ENCODE assay signal across 9 cellular contexts in the genomic region with DNA sequence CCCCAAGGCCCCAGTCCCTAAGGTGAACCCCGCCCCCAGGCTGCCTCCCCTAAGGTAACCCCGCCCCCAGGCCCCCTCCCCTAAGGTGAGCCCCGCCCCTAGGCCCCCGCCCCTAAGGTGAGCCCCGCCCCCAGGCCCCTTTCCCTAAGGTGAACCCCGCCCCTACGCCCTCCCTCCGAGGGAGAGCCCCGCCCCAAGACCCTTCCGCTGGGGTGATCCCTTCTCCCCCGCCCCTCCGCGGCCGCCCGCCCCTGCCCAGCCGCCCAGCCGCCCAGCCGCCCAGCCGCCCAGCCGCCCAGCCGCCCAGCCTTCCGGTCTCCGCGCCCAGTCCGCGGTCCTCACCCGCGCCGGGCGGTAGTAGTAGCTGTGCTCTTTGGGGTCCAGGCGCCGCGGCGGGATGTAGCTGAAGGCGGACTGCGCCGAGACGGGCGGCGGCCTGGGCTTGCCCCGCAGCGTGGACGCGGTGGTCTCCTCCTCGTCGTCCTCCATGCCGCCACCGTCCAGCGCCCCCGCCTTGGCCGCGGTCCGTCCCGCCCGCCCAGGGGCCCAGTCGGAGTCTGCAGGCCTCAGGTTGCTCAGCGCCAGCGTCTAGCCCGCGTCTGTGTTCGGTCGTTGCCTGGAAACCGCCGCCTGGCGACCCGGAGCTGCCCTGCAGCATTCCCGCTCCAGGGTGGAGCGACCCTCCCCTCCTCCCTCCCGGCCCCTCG. TPM values are rescaled to one million over a fixed set of nuclear protein-coding genes. Genes with fewer than 3 reads are reported as not detected.
DNase-seq lines count a peak whose midpoint lies in the region; ATAC-seq and TF ChIP-seq lines count a peak whose summit lies in the region.
"Had no signal": no experiment of that assay in that cellular context is flagged by ENCODE, and none has a peak within 500 bp of the region (broad histone marks: within the 10 kb centered on the region; RNA-seq: fewer than 3 reads in every experiment).

A gene with protein sequence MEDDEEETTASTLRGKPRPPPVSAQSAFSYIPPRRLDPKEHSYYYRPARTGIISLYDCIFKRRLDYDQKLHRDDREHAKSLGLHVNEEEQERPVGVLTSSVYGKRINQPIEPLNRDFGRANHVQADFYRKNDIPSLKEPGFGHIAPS (minus strand): TSS at position 601 of the 707 bp plus-strand sequence. CDS start 112 bp downstream, at position 489.

- no peaks in the 10 kb centered on the region for H3K27me3 ChIP-seq in CD8-positive, alpha-beta T cell (ENCODE audit: insufficient read depth, low read length)
- H3K27me3 ChIP-seq in MM.1S (replicated peaks; ENCODE audit: insufficient read depth, low read length) (no peaks in the 10 kb centered on the region), cardiac muscle cell (no peaks in the 10 kb centered on the region), trophoblast cell (ENCODE audit: insufficient read depth, low read length) (no peaks in the 10 kb centered on the region)

- no peaks in the 10 kb centered on the region for H3K79me2 ChIP-seq in MM.1S (ENCODE audit: low read length)
- no peaks in the 10 kb centered on the region for H3K79me2 ChIP-seq in trophoblast cell (ENCODE audit: control insufficient read depth, insufficient read depth, low read length, poor library complexity)

- no peak for TF ChIP-seq CTCF in CD8-positive, alpha-beta T cell (IDR thresholded peaks at IDR 0.05)
- no peak for TF ChIP-seq CTCF in MM.1S (IDR thresholded peaks at IDR 0.05; ENCODE audit: low read length)
- TF ChIP-seq CTCF in cardiac muscle cell (IDR thresholded peaks at IDR 0.05; ENCODE audit: low read depth, low read length): peak; percentile 56

- H3K9me3 ChIP-seq in CD8-positive, alpha-beta T cell (ENCODE audit: low read length): no peaks in the 10 kb centered on the region
- no peaks in the 10 kb centered on the region for H3K9me3 ChIP-seq in MM.1S (replicated peaks; ENCODE audit: insufficient read depth, low read length)
- no peaks in the 10 kb centered on the region for H3K9me3 ChIP-seq in cardiac muscle cell (ENCODE audit: low read depth)
- peaks cover 5% of the 10 kb centered on the region for H3K9me3 ChIP-seq in trophoblast cell (ENCODE audit: insufficient read depth, low read depth, low read length)

- peak within 1 kb of the TSS; percentile 46 for H3K4me3 ChIP-seq in CD8-positive, alpha-beta T cell (ENCODE audit: low read depth, low read length)
- H3K4me3 ChIP-seq in MM.1S (ENCODE audit: low read length) (no peak within 1 kb of the TSS; the same call in 1 of the 2 replicates), cardiac muscle cell (peak within 1 kb of the TSS; percentile 72), trophoblast cell (ENCODE audit: low read depth, low read length) (peak within 1 kb of the TSS; percentile 90)

- H4K91ac ChIP-seq in trophoblast cell (ENCODE audit: low read depth, low read length): peak within 1 kb of the TSS; percentile 71

- no peak within 1 kb of the TSS for H2BK12ac ChIP-seq in trophoblast cell (ENCODE audit: low read length)

- peaks cover 3% of the 10 kb centered on the region for H3K79me1 ChIP-seq in trophoblast cell (ENCODE audit: low read length)

- H4K20me1 ChIP-seq in MM.1S (ENCODE audit: insufficient read depth, low read length): no peaks in the 10 kb centered on the region

- POLR2A ChIA-PET in CD8-positive, alpha-beta T cell (lab: Charles Lee): interaction anchor here (0.7 to 2.6 kb wide), 2 partner anchors 19 to 1333 kb away, joined by 3 to 10 read pairs; a partner anchor contains a TSS

- no peaks in the 10 kb centered on the region for H3K9me2 ChIP-seq in MM.1S (replicated peaks; ENCODE audit: insufficient read depth, low read length)

- H2AFZ ChIP-seq in MM.1S (ENCODE audit: low read length) (no peak within 1 kb of the TSS), trophoblast cell (ENCODE audit: insufficient read depth, low read length, poor library complexity) (peak within 1 kb of the TSS; percentile 80)

- no peak within 1 kb of the TSS for H3K27ac ChIP-seq in CD8-positive, alpha-beta T cell (ENCODE audit: low read depth, low read length)
- H3K27ac ChIP-seq in MM.1S (ENCODE audit: low read length): no peak within 1 kb of the TSS
- no peak within 1 kb of the TSS for H3K27ac ChIP-seq in cardiac muscle cell
- peak within 1 kb of the TSS; percentile 58 for H3K27ac ChIP-seq in trophoblast cell (ENCODE audit: low read depth, low read length)
- H3K27ac ChIP-seq: HL-60 had no signal

- H3K14ac ChIP-seq in trophoblast cell (ENCODE audit: low read length): peak within 1 kb of the TSS; percentile 63

- peak within 1 kb of the TSS; percentile 75 for H4K8ac ChIP-seq in trophoblast cell (ENCODE audit: low read depth, low read length)

- H3K36me3 Mint-ChIP-seq in CD8-positive, alpha-beta T cell: no peaks in the 10 kb centered on the region

- H3K4me1 ChIP-seq in CD8-positive, alpha-beta T cell (ENCODE audit: insufficient read depth, low read length): peaks cover 12% of the 10 kb centered on the region
- H3K4me1 ChIP-seq in MM.1S (ENCODE audit: low read length): no peaks in the 10 kb centered on the region
- H3K4me1 ChIP-seq in cardiac muscle cell (ENCODE audit: low read depth): no peaks in the 10 kb centered on the region
- H3K4me1 ChIP-seq in trophoblast cell (ENCODE audit: control insufficient read depth in 1 of 2, insufficient read depth in 2 of 2, low read length in 2 of 2): peaks cover 4 to 14% of the 10 kb centered on the region in 2 experiments

- no peaks in the 10 kb centered on the region for H3K36me3 ChIP-seq in CD8-positive, alpha-beta T cell (ENCODE audit: insufficient read depth, low read length)
- H3K36me3 ChIP-seq in MM.1S (replicated peaks; ENCODE audit: insufficient read depth, low read length): no peaks in the 10 kb centered on the region
- no peaks in the 10 kb centered on the region for H3K36me3 ChIP-seq in cardiac muscle cell
- H3K36me3 ChIP-seq in trophoblast cell (ENCODE audit: control insufficient read depth in 1 of 2, insufficient read depth in 2 of 2, low read length in 2 of 2): no peaks in the 10 kb centered on the region

- no peaks in the 10 kb centered on the region for H3K9me3 Mint-ChIP-seq in CD8-positive, alpha-beta T cell

- peaks cover 26% of the 10 kb centered on the region for H3K4me1 Mint-ChIP-seq in CD8-positive, alpha-beta T cell (ENCODE audit: low read depth)

- H3K4me2 ChIP-seq in MM.1S (ENCODE audit: low read depth, low read length) (peak within 1 kb of the TSS; percentile 32; the same call in 1 of the 2 replicates), trophoblast cell (ENCODE audit: low read length) (peak within 1 kb of the TSS; percentile 73)

- H3K9ac ChIP-seq in MM.1S (ENCODE audit: low read length) (no peak within 1 kb of the TSS), trophoblast cell (ENCODE audit: low read length) (peak within 1 kb of the TSS; percentile 28)

- H2BK120ac ChIP-seq in trophoblast cell (ENCODE audit: insufficient read depth, low read length, poor library complexity): no peak within 1 kb of the TSS

- H3F3A ChIP-seq in MM.1S (ENCODE audit: insufficient read depth, low read length): no peaks in the 10 kb centered on the region

- H2AK5ac ChIP-seq in trophoblast cell (ENCODE audit: low read length): no peak within 1 kb of the TSS

- H2BK5ac ChIP-seq in trophoblast cell (ENCODE audit: low read depth, low read length, poor library complexity): peak within 1 kb of the TSS; percentile 36

- peak within 1 kb of the TSS; percentile 86 for H3K4me3 Mint-ChIP-seq in CD8-positive, alpha-beta T cell

- H4K12ac ChIP-seq in trophoblast cell (ENCODE audit: low read depth, low read length): peak within 1 kb of the TSS; percentile 47

- CTCF ChIA-PET in CD8-positive, alpha-beta T cell (lab: Charles Lee): no interaction called here

- peak within 1 kb of the TSS; percentile 17 for H3K27ac Mint-ChIP-seq in CD8-positive, alpha-beta T cell

- intact Hi-C loops in CD8-positive, alpha-beta T cell (cut with DNase I, micrococcal nuclease): loop anchor here in 1 of 2 experiments (10.0 kb wide), 1 partner anchor 1086 kb away; no protein-coding TSS in a partner anchor

- H3K18ac ChIP-seq in trophoblast cell (ENCODE audit: low read length): peak within 1 kb of the TSS; percentile 66

- no peak within 1 kb of the TSS for H3K4ac ChIP-seq in trophoblast cell (ENCODE audit: low read depth, low read length)

- peak in 2 of 7 experiments; percentile 17 to 22 for DNase-seq in CD8-positive, alpha-beta T cell
- DNase-seq in MM.1S (no peak), cardiac muscle cell (ENCODE audit: low read depth in 1 of 2, low spot score in 1 of 2) (peak; percentile 66 to 86), trophoblast cell (peak; percentile 78 to 79), hippocampal formation (lab: John Stamatoyannopoulos, UW) (no peak)
- DNase-seq in activated naive CD4-positive, alpha-beta T cell treated with Interleukin-2 at 50 U/mL for 16 hours: peak; percentile 25

- WGBS in trophoblast cell (ENCODE audit: extremely low coverage, insufficient coverage, insufficient read length): no CpG with 5 or more reads among the region's 70 CpGs

- ATAC-seq in CD8-positive, alpha-beta T cell: peak; percentile 62
- no peak for ATAC-seq in HG03378 (IDR thresholded peaks at IDR 0.05; ENCODE audit: unreplicated experiment)
- no peak for ATAC-seq in HG02588 (IDR thresholded peaks at IDR 0.05; ENCODE audit: unreplicated experiment)

- H3K23ac ChIP-seq in trophoblast cell (ENCODE audit: low read length): no peak within 1 kb of the TSS

- H3K27me3 Mint-ChIP-seq in CD8-positive, alpha-beta T cell (ENCODE audit: low read depth): peaks cover 22% of the 10 kb centered on the region

RNA-seq across cellular contexts. Expression of the gene that starts here (rescaled TPM):
- total RNA-seq in CD8-positive, alpha-beta T cell: not detected
- total RNA-seq in cardiac muscle cell: 0.60 TPM in 1 of 2 replicates, not detected in the other
- 0.27 and 0.83 TPM in 2 replicates for polyA plus RNA-seq in cardiac muscle cell
- polyA plus RNA-seq in trophoblast cell (2013): 0.52 and 0.56 TPM in 2 replicates

Comparison
In these comparisons a context has a peak if more than half of its experiments do, and no peak if none do; other contexts are left out.
1. Peak in ATAC-seq and H3K4me3 ChIP-seq in CD8-positive, alpha-beta T cell; RNA of the gene not detected or under 1 TPM.
2. Peak in DNase-seq and H3K4me3 ChIP-seq in cardiac muscle cell; RNA of the gene not detected or under 1 TPM.
3. DNase-seq: peak in activated naive CD4-positive, alpha-beta T cell treated with Interleukin-2 at 50 U/mL for 16 hours (single experiment) and trophoblast cell (2 of 2); none in MM.1S (single experiment) and hippocampal formation (0 of 2).